In genomic region chr17:80110927-80111701, GRCh38 we compare ENCODE assay signal across 1 cellular context.
TF ChIP-seq lines count a peak whose summit lies in the region.

No MANE protein-coding gene starts in this region.

TF ChIP-seq in GM23338, 12 proteins besides CTCF, POLR2A, EP300 and RAD21 (continued from another document):
- TF ChIP-seq ZNF462 (CRISPR knock-in tag; IDR thresholded peaks at IDR 0.05) (no peak), POLR2AphosphoS5 (IDR thresholded peaks at IDR 0.05; ENCODE audit: low read depth) (no peak), CREB1 (CRISPR knock-in tag; IDR thresholded peaks at IDR 0.05; ENCODE audit: low read depth) (no peak), EZH2 (IDR thresholded peaks at IDR 0.05; ENCODE audit: low read depth, unreplicated experiment) (no peak), JUNB (IDR thresholded peaks at IDR 0.05; ENCODE audit: unreplicated experiment) (no peak), STAT1 (IDR thresholded peaks at IDR 0.05; ENCODE audit: unreplicated experiment) (no peak), ETS1 (IDR thresholded peaks at IDR 0.05) (no peak)
- TF ChIP-seq, protein P1, sequence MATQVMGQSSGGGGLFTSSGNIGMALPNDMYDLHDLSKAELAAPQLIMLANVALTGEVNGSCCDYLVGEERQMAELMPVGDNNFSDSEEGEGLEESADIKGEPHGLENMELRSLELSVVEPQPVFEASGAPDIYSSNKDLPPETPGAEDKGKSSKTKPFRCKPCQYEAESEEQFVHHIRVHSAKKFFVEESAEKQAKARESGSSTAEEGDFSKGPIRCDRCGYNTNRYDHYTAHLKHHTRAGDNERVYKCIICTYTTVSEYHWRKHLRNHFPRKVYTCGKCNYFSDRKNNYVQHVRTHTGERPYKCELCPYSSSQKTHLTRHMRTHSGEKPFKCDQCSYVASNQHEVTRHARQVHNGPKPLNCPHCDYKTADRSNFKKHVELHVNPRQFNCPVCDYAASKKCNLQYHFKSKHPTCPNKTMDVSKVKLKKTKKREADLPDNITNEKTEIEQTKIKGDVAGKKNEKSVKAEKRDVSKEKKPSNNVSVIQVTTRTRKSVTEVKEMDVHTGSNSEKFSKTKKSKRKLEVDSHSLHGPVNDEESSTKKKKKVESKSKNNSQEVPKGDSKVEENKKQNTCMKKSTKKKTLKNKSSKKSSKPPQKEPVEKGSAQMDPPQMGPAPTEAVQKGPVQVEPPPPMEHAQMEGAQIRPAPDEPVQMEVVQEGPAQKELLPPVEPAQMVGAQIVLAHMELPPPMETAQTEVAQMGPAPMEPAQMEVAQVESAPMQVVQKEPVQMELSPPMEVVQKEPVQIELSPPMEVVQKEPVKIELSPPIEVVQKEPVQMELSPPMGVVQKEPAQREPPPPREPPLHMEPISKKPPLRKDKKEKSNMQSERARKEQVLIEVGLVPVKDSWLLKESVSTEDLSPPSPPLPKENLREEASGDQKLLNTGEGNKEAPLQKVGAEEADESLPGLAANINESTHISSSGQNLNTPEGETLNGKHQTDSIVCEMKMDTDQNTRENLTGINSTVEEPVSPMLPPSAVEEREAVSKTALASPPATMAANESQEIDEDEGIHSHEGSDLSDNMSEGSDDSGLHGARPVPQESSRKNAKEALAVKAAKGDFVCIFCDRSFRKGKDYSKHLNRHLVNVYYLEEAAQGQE (IDR thresholded peaks at IDR 0.05; ENCODE audit: unreplicated experiment) = no peak
TF ChIP-seq in GM23338: peak in this region for 0.
